In genomic region chr1:192803501-192803900, GRCh38 we compare ENCODE assay signal across 15 cellular contexts. TPM values are rescaled to one million over a fixed set of nuclear protein-coding genes. Genes with fewer than 3 reads are reported as not detected.
DNase-seq lines count a peak whose midpoint lies in the region; FAIRE-seq and TF ChIP-seq lines count a peak whose summit lies in the region.
"Had no signal": no experiment of that assay in that cellular context is flagged by ENCODE, and none has a peak within 500 bp of the region (broad histone marks: within the 10 kb centered on the region; RNA-seq: fewer than 3 reads in every experiment).

No MANE protein-coding gene starts in this region.

- H3K18ac ChIP-seq in H1 (ENCODE audit: extremely low read depth, low read length) = no peak overlapping the region
- H3K18ac ChIP-seq in trophoblast cell (ENCODE audit: low read length) = no peak overlapping the region

- H3K79me1 ChIP-seq in H1 (ENCODE audit: low read depth, low read length) (no peaks in the 10 kb centered on the region), trophoblast cell (ENCODE audit: low read length) (peaks cover 4% of the 10 kb centered on the region)

- H4K8ac ChIP-seq in H1 (ENCODE audit: extremely low read depth, insufficient read depth, low read length) (no peak overlapping the region), trophoblast cell (ENCODE audit: low read depth, low read length) (no peak overlapping the region)

- TF ChIP-seq CTCF in H1 (IDR thresholded peaks at IDR 0.05; ENCODE audit: control extremely low read depth in 1 of 3, insufficient read depth in 1 of 3, low read depth in 1 of 3, low read length in 3 of 3) (no peak), osteoblast (IDR thresholded peaks at IDR 0.05; ENCODE audit: extremely low read depth, low read depth, low read length) (no peak)

- CTCF ChIA-PET in H1 (lab: Charles Lee; ENCODE audit: partially characterized antibody) = interaction anchor here (0.8 to 2.5 kb wide), 7 partner anchors 10 to 329 kb away, joined by 3 to 8 read pairs (median 4); no protein-coding TSS in a partner anchor

- H3K4me3 ChIP-seq in Karpas-422 (ENCODE audit: low read length) (no peak overlapping the region), H1 (ENCODE audit: extremely low read depth in 1 of 4, insufficient read depth in 2 of 4, low read depth in 3 of 4, low read length in 4 of 4) (no peak overlapping the region), osteoblast (ENCODE audit: insufficient read depth, low read length) (no peak overlapping the region), trophoblast cell (ENCODE audit: low read depth, low read length) (no peak overlapping the region)
- H3K4me3 ChIP-seq: HAP-1 had no signal

- H3K14ac ChIP-seq in H1 (ENCODE audit: insufficient read length) (no peak overlapping the region), trophoblast cell (ENCODE audit: low read length) (no peak overlapping the region)

- TF ChIP-seq EP300 in H1 (IDR thresholded peaks at IDR 0.05; ENCODE audit: borderline replicate concordance in 1 of 2, low read depth in 2 of 2, low read length in 2 of 2) = no peak

- TF ChIP-seq RAD21 in H1 (IDR thresholded peaks at IDR 0.05 in 1 of 2, conservative IDR thresholded peaks at IDR 0.05 in 1 of 2; ENCODE audit: low read depth in 2 of 2, low read length in 2 of 2) = no peak

- no peak for TF ChIP-seq POLR2A in H1 (IDR thresholded peaks at IDR 0.05; ENCODE audit: control extremely low read depth in 1 of 2, low read depth in 2 of 2, low read length in 2 of 2)

- H3K9ac ChIP-seq in Karpas-422 (ENCODE audit: low read length) (no peak overlapping the region), H1 (replicated peaks in 1 of 4; ENCODE audit: extremely low read depth in 1 of 4, low read depth in 3 of 4, low read length in 3 of 4) (no peak overlapping the region), trophoblast cell (ENCODE audit: low read length) (no peak overlapping the region)

- H2AK5ac ChIP-seq in H1 (ENCODE audit: low read depth, low read length) = no peak overlapping the region
- H2AK5ac ChIP-seq in trophoblast cell (ENCODE audit: low read length) = no peak overlapping the region

- H3K79me2 ChIP-seq in Karpas-422 (ENCODE audit: low read length) (no peaks in the 10 kb centered on the region), H1 (ENCODE audit: control insufficient read depth in 1 of 2, insufficient read depth in 2 of 2, low read length in 2 of 2) (no peaks in the 10 kb centered on the region), osteoblast (ENCODE audit: insufficient read depth, low read length) (no peaks in the 10 kb centered on the region), trophoblast cell (ENCODE audit: control insufficient read depth, insufficient read depth, low read length, poor library complexity) (peaks cover under 1% of the 10 kb centered on the region)

- no peaks in the 10 kb centered on the region for H3K36me3 ChIP-seq in Karpas-422 (ENCODE audit: insufficient read depth, low read length)
- no peaks in the 10 kb centered on the region for H3K36me3 ChIP-seq in H1 (ENCODE audit: control insufficient read depth in 2 of 4, insufficient read depth in 4 of 4, low read length in 3 of 4)
- no peaks in the 10 kb centered on the region for H3K36me3 ChIP-seq in osteoblast (ENCODE audit: insufficient read depth, low read length)
- H3K36me3 ChIP-seq in trophoblast cell (ENCODE audit: control insufficient read depth in 1 of 2, insufficient read depth in 2 of 2, low read length in 2 of 2) = no peaks in the 10 kb centered on the region
- H3K36me3 ChIP-seq: HAP-1 had no signal

- H3K4me1 ChIP-seq in Karpas-422 (ENCODE audit: low read length) (peaks cover 23% of the 10 kb centered on the region), H1 (replicated peaks in 1 of 4; ENCODE audit: control insufficient read depth in 3 of 4, insufficient read depth in 4 of 4, low read length in 3 of 4) (peaks cover 0 to 7% (median 3%) of the 10 kb centered on the region in 4 experiments; a peak in 3 of 7 replicates), osteoblast (ENCODE audit: insufficient read depth, low read length) (peaks cover 23% of the 10 kb centered on the region), trophoblast cell (ENCODE audit: control insufficient read depth in 1 of 2, insufficient read depth in 2 of 2, low read length in 2 of 2) (peaks cover 3 to 5% of the 10 kb centered on the region in 2 experiments)

- FAIRE-seq in H1 (lab: Jason Lieb, UNC) = no peak
- FAIRE-seq: GM12892 had no signal

- H4K20me1 ChIP-seq in Karpas-422 (ENCODE audit: insufficient read depth, low read depth, low read length) = no peaks in the 10 kb centered on the region
- no peaks in the 10 kb centered on the region for H4K20me1 ChIP-seq in H1 (replicated peaks in 1 of 2; ENCODE audit: control insufficient read depth in 1 of 2, insufficient read depth in 2 of 2, low read length in 2 of 2)
- H4K20me1 ChIP-seq in osteoblast (ENCODE audit: insufficient read depth, low read length) = no peaks in the 10 kb centered on the region

- H2BK120ac ChIP-seq in H1 (replicated peaks; ENCODE audit: low read depth, low read length) (no peak overlapping the region), trophoblast cell (ENCODE audit: insufficient read depth, low read length, poor library complexity) (no peak overlapping the region)

- POLR2A ChIA-PET in H1 (lab: Charles Lee; ENCODE audit: partially characterized antibody) = no interaction called here

- H3K9me2 ChIP-seq in Karpas-422 (replicated peaks; ENCODE audit: insufficient read depth, low read length) = no peaks in the 10 kb centered on the region

- DNase-seq in Karpas-422 = peak; percentile 31
- DNase-seq in H1 (ENCODE audit: low read depth in 1 of 2, low spot score in 2 of 2) = no peak
- DNase-seq in osteoblast (ENCODE audit: insufficient read length, low spot score, missing footprints) = no peak
- no peak for DNase-seq in T-helper 1 cell
- DNase-seq in trophoblast cell = no peak
- no peak for DNase-seq in UCSD-AML1 (lab: John Stamatoyannopoulos, UW; ENCODE audit: unreplicated experiment)
- DNase-seq: C1 segment of cervical spinal cord; Calu3; CD4-positive, alpha-beta memory T cell; COR-L47; DMS53; DMS79 treated with DMSO at 0.1 percent for 48 hours; HFFc6 had no signal

- H3K23ac ChIP-seq in H1 (ENCODE audit: insufficient read length) (no peak overlapping the region), trophoblast cell (ENCODE audit: low read length) (no peak overlapping the region)

- H3K4ac ChIP-seq in H1 (replicated peaks; ENCODE audit: insufficient read length, low read depth, low read length) = no peak overlapping the region
- H3K4ac ChIP-seq in trophoblast cell (ENCODE audit: low read depth, low read length) = no peak overlapping the region

- H3K27ac ChIP-seq in Karpas-422 (ENCODE audit: low read length) (no peak overlapping the region), H1 (ENCODE audit: low read depth, low read length) (no peak overlapping the region), osteoblast (ENCODE audit: low read depth, low read length) (no peak overlapping the region), trophoblast cell (ENCODE audit: low read depth, low read length) (no peak overlapping the region)

- H3K9me3 ChIP-seq in Karpas-422 (ENCODE audit: low read length) (no peaks in the 10 kb centered on the region), H1 (ENCODE audit: insufficient read depth in 2 of 2, low read depth in 1 of 2, low read length in 1 of 2) (no peaks in the 10 kb centered on the region), osteoblast (ENCODE audit: low read depth, low read length) (no peaks in the 10 kb centered on the region), trophoblast cell (ENCODE audit: insufficient read depth, low read depth, low read length) (no peaks in the 10 kb centered on the region)
- H3K9me3 ChIP-seq: HAP-1 had no signal

- H3K23me2 ChIP-seq in H1 (ENCODE audit: low read depth, low read length) = 0 out of 2 replicates have a peak, but pooled peaks cover 3% of the 10 kb centered on the region

- H2BK12ac ChIP-seq in H1 (ENCODE audit: low read depth, low read length) (no peak overlapping the region), trophoblast cell (ENCODE audit: low read length) (no peak overlapping the region)

- H3K56ac ChIP-seq in H1 (replicated peaks; ENCODE audit: insufficient read length, low read depth, low read length) = no peak overlapping the region

- H4K91ac ChIP-seq in H1 (replicated peaks; ENCODE audit: insufficient read length, low read length) (no peak overlapping the region), trophoblast cell (ENCODE audit: low read depth, low read length) (no peak overlapping the region)

- H4K12ac ChIP-seq in trophoblast cell (ENCODE audit: low read depth, low read length) = no peak overlapping the region

- H2BK5ac ChIP-seq in H1 (ENCODE audit: low read depth, low read length) = no peak overlapping the region
- H2BK5ac ChIP-seq in trophoblast cell (ENCODE audit: low read depth, low read length, poor library complexity) = no peak overlapping the region

- no peak overlapping the region for H4K5ac ChIP-seq in H1 (ENCODE audit: insufficient read length, low read depth, low read length)

- H3K27me3 ChIP-seq in Karpas-422 (ENCODE audit: low read length) (no peaks in the 10 kb centered on the region), H1 (replicated peaks in 1 of 4; ENCODE audit: control insufficient read depth in 3 of 4, extremely low read depth in 1 of 4, insufficient read depth in 3 of 4, low read length in 3 of 4) (no peaks in the 10 kb centered on the region; a peak in 3 of 7 replicates), osteoblast (ENCODE audit: insufficient read depth, low read length) (no peaks in the 10 kb centered on the region), trophoblast cell (ENCODE audit: insufficient read depth, low read length) (no peaks in the 10 kb centered on the region)

- H2BK20ac ChIP-seq in H1 (ENCODE audit: low read length) = no peak overlapping the region

- H2AFZ ChIP-seq in Karpas-422 (ENCODE audit: low read length) = no peak overlapping the region
- 0 out of 2 replicates have a peak overlapping the region, but pooled peaks have one; percentile 50 for H2AFZ ChIP-seq in H1 (ENCODE audit: low read length)
- peak overlapping the region; percentile 42 for H2AFZ ChIP-seq in osteoblast (ENCODE audit: low read length)
- H2AFZ ChIP-seq in trophoblast cell (ENCODE audit: insufficient read depth, low read length, poor library complexity) = no peak overlapping the region

- no peak overlapping the region for H2BK15ac ChIP-seq in H1 (ENCODE audit: low read length)

- H3K4me2 ChIP-seq in Karpas-422 (ENCODE audit: low read depth, low read length, poor library complexity, severe bottlenecking) (no peak overlapping the region), H1 (ENCODE audit: insufficient read depth in 1 of 2, low read depth in 2 of 2, low read length in 2 of 2) (no peak overlapping the region), osteoblast (ENCODE audit: insufficient read depth, low read length) (no peak overlapping the region), trophoblast cell (ENCODE audit: low read length) (no peak overlapping the region)

RNA-seq across cellular contexts. Expression of gene RGS2, which starts 5.3 kb away (rescaled TPM):
- 35.3 and 39.8 TPM in 2 replicates for total RNA-seq in Karpas-422 (2014; rRNA removed; shearing (Covaris generic); ENCODE audit: low replicate concordance)
- 16.6 and 17.0 TPM in 2 replicates for total RNA-seq in H1 (2021; fragmentation: NEBNext Ultra II Directional; extraction: Animal tissue kit (Norgen Biotek cat#: 25700))
- polyA plus RNA-seq in H1 (2011; rRNA removed) = 4.4 and 9.1 TPM in 2 replicates
- 12.6 TPM for polyA plus RNA-seq in H1 (2011; cell fraction: cytosol; rRNA removed)
- polyA plus RNA-seq in H1 (2011; cell fraction: nucleus; rRNA removed) = 2.3 TPM
- polyA plus RNA-seq in H1 (2012, experiment 1 of 2) = 10.8 to 14.4 TPM (median 11.1 TPM) in 4 replicates
- 0.85 TPM for polyA plus RNA-seq in H1 (2012, experiment 2 of 2)
- 15.9 TPM for polyA plus RNA-seq in H1 (2013, experiment 1 of 2)
- polyA plus RNA-seq in H1 (2013, experiment 2 of 2) = 16.0 TPM
- polyA minus RNA-seq in H1 (2011; rRNA and poly(A)+ RNA removed) = 5.4 and 6.6 TPM in 2 replicates
- polyA minus RNA-seq in H1 (2011; cell fraction: cytosol; rRNA and poly(A)+ RNA removed) = 10.8 TPM
- 20.5 TPM for polyA minus RNA-seq in H1 (2011; cell fraction: nucleus; rRNA and poly(A)+ RNA removed)
- 5.6 and 5.8 TPM in 2 replicates for total RNA-seq in osteoblast
- 30.0 and 33.2 TPM in 2 replicates for polyA plus RNA-seq in trophoblast cell (2013)

Comparison
In these comparisons a context has a peak if more than half of its experiments do, and no peak if none do; other contexts are left out.
1. H2AFZ ChIP-seq: peak in H1 (single experiment) and osteoblast (single experiment); none in Karpas-422 (single experiment) and trophoblast cell (single experiment).